Comparison of ENCODE assay signal across 30 cellular contexts in the genomic region with DNA sequence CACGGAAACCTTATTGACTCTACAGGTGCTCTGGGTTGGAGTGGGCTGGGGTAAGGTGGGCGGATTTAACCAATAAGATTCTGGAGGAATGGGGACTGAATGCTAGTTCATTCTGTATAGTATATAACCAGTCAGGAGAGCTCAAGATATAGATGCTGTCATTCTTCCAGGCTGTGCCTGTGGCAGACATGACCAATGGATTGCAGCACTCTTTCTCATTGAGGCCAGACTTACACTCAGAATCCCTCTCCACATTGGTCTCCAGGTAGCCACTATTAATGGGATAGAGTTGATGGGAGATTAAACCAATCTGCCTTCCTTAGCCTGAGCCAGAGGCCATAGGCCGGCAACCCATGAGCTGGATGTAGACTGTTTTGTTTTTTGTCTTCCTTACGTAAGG.
"Had no signal": no experiment of that assay in that cellular context is flagged by ENCODE, and none has a peak within 500 bp of the region (broad histone marks: within the 10 kb centered on the region; RNA-seq: fewer than 3 reads in every experiment).

No MANE protein-coding gene starts in this region.

- H3K9me3 Mint-ChIP-seq: dendritic cell treated with granulocyte-macrophage colony-stimulating factor and Interleukin-4, amounts not matched to agents 40 ng/mL and 50 ng/mL, for 4 days; memory B cell; naive B cell; natural killer cell treated with Interleukin-12 subunit alpha and Interleukin-12 subunit beta and Interleukin-15 and Interleukin-18, amount 100 ng/mL, for 72 hours; stimulated activated naive CD8-positive, alpha-beta T cell treated with anti-CD3 and anti-CD28 coated beads, Interleukin-15, amount 100 ng/mL, for 72 hours had no signal

- ATAC-seq: foreskin keratinocyte; gastroesophageal sphincter; heart left ventricle; left lobe of liver; mucosa of descending colon; natural killer cell treated with Interleukin-12 subunit alpha and Interleukin-12 subunit beta and Interleukin-15 and Interleukin-18, amount 100 ng/mL, for 72 hours; pancreas; right lobe of liver; stimulated activated naive CD8-positive, alpha-beta T cell treated with anti-CD3 and anti-CD28 coated beads, Interleukin-15, amount 100 ng/mL, for 72 hours; upper lobe of right lung had no signal

- H3K36me3 Mint-ChIP-seq: memory B cell; mesothelial cell of epicardium; naive B cell; natural killer cell treated with Interleukin-12 subunit alpha and Interleukin-12 subunit beta and Interleukin-15 and Interleukin-18, amount 100 ng/mL, for 72 hours had no signal

- DNase-seq: effector CD8-positive, alpha-beta T cell; foreskin keratinocyte; heart left ventricle; kidney; mucosa of descending colon; naive B cell; pancreas; right lobe of liver; small intestine; stimulated activated CD4-positive, alpha-beta T cell treated with anti-CD3 and anti-CD28 coated beads, Interleukin-15, amount 100 ng/mL, for 24 hours; stimulated activated CD4-positive, alpha-beta T cell treated with anti-CD3 and anti-CD28 coated beads, Interleukin-2, amount 100 ng/mL, for 48 hours; stimulated activated CD8-positive, alpha-beta memory T cell treated with anti-CD3 and anti-CD28 coated beads, Interleukin-4, amount 100 ng/mL, for 48 hours; stimulated activated naive CD4-positive, alpha-beta T cell; stimulated activated naive CD8-positive, alpha-beta T cell treated with anti-CD3 and anti-CD28 coated beads, Interleukin-15, amount 100 ng/mL, for 72 hours; transverse colon; upper lobe of right lung; uterus had no signal

- H3K36me3 ChIP-seq: esophagus muscularis mucosa, gastroesophageal sphincter, heart left ventricle, neutrophil, pancreas, right lobe of liver, suprapubic skin, transverse colon, upper lobe of right lung, uterus had no signal

- H3K4me3 ChIP-seq: esophagus muscularis mucosa, gastroesophageal sphincter, heart left ventricle, hepatocyte, lung, mucosa of descending colon, pancreas, right lobe of liver, suprapubic skin, transverse colon, upper lobe of right lung, uterus had no signal

- H3K27ac ChIP-seq: esophagus muscularis mucosa, foreskin keratinocyte, gastroesophageal sphincter, heart left ventricle, hepatocyte, neutrophil, pancreas, right lobe of liver, suprapubic skin, transverse colon, upper lobe of right lung, uterus had no signal

- H2AFZ ChIP-seq: hepatocyte had no signal

- H3K9me3 ChIP-seq: esophagus muscularis mucosa, gastroesophageal sphincter, heart left ventricle, mucosa of descending colon, neutrophil, pancreas, right lobe of liver, suprapubic skin, transverse colon, upper lobe of right lung, uterus had no signal

- H3K27me3 Mint-ChIP-seq: memory B cell; stimulated activated naive CD8-positive, alpha-beta T cell treated with anti-CD3 and anti-CD28 coated beads, Interleukin-15, amount 100 ng/mL, for 72 hours had no signal

- H3K4me3 Mint-ChIP-seq: dendritic cell treated with granulocyte-macrophage colony-stimulating factor and Interleukin-4, amounts not matched to agents 40 ng/mL and 50 ng/mL, for 4 days; memory B cell; mesothelial cell of epicardium; naive B cell; natural killer cell treated with Interleukin-12 subunit alpha and Interleukin-12 subunit beta and Interleukin-15 and Interleukin-18, amount 100 ng/mL, for 72 hours; neural crest cell; stimulated activated naive CD8-positive, alpha-beta T cell treated with anti-CD3 and anti-CD28 coated beads, Interleukin-15, amount 100 ng/mL, for 72 hours had no signal

- H3K4me1 ChIP-seq: right lobe of liver, uterus had no signal

- FAIRE-seq: endothelial cell of umbilical vein, kidney, pancreas, small intestine had no signal

- H3K79me2 ChIP-seq: hepatocyte had no signal

- H3K27me3 ChIP-seq: esophagus muscularis mucosa, gastroesophageal sphincter, heart left ventricle, hepatocyte, pancreas, right lobe of liver, suprapubic skin, transverse colon, upper lobe of right lung, uterus had no signal

- H3K27ac Mint-ChIP-seq: dendritic cell treated with granulocyte-macrophage colony-stimulating factor and Interleukin-4, amounts not matched to agents 40 ng/mL and 50 ng/mL, for 4 days; memory B cell; mesothelial cell of epicardium; natural killer cell treated with Interleukin-12 subunit alpha and Interleukin-12 subunit beta and Interleukin-15 and Interleukin-18, amount 100 ng/mL, for 72 hours; stimulated activated naive CD8-positive, alpha-beta T cell treated with anti-CD3 and anti-CD28 coated beads, Interleukin-15, amount 100 ng/mL, for 72 hours had no signal

- H3K4me2 ChIP-seq: hepatocyte had no signal
